ENCODE assay signal across 1 cellular context in genomic region chr18:43950062-43950461, GRCh38.
TF ChIP-seq lines count a peak whose summit lies in the region.

No MANE protein-coding gene starts in this region.

TF ChIP-seq in SK-N-SH treated with all-trans-retinoic acid at 6 μM for 48 hours, 23 proteins besides CTCF, POLR2A, EP300 and RAD21 (continued from another document):
- TF ChIP-seq POU6F1 (CRISPR knock-in tag; IDR thresholded peaks at IDR 0.05; ENCODE audit: borderline replicate concordance, low read depth) (no peak), ZNF70 (CRISPR knock-in tag; IDR thresholded peaks at IDR 0.05) (no peak), CSDC2 (CRISPR knock-in tag; IDR thresholded peaks at IDR 0.05) (no peak), SNAI2 (CRISPR knock-in tag; IDR thresholded peaks at IDR 0.05) (no peak), OSR1 (CRISPR knock-in tag; IDR thresholded peaks at IDR 0.05) (no peak), PPARA (CRISPR knock-in tag; IDR thresholded peaks at IDR 0.05; ENCODE audit: borderline replicate concordance) (no peak), ARNTL (CRISPR knock-in tag; IDR thresholded peaks at IDR 0.05; ENCODE audit: borderline replicate concordance, low read depth) (no peak), ISL1 (CRISPR knock-in tag; IDR thresholded peaks at IDR 0.05) (no peak), PATZ1 (CRISPR knock-in tag; IDR thresholded peaks at IDR 0.05; ENCODE audit: borderline replicate concordance) (no peak), ZFP30 (CRISPR knock-in tag; IDR thresholded peaks at IDR 0.05) (no peak), ZFP3 (CRISPR knock-in tag; IDR thresholded peaks at IDR 0.05) (no peak)
